22 cellular contexts compared by ENCODE assay signal in genomic region chr12:89969098-89969497, GRCh38.
"Had no signal": no experiment of that assay in that cellular context is flagged by ENCODE, and none has a peak within 500 bp of the region (broad histone marks: within the 10 kb centered on the region; RNA-seq: fewer than 3 reads in every experiment).

No MANE protein-coding gene starts in this region.

- H3K27me3 ChIP-seq: adrenal gland, spleen, transverse colon had no signal

- H3K9me3 Mint-ChIP-seq: dendritic cell treated with granulocyte-macrophage colony-stimulating factor and Interleukin-4, amounts not matched to agents 40 ng/mL and 50 ng/mL, for 4 days; effector memory CD8-positive, alpha-beta T cell; memory B cell; WTC11 had no signal

- H3K36me3 ChIP-seq: adrenal gland, prostate gland, spleen, transverse colon had no signal

- H3K4me3 Mint-ChIP-seq: activated CD8-positive, alpha-beta T cell treated with anti-CD3 and anti-CD28 coated beads, Interleukin-2, amount 10 ng/mL, durations not matched to agents 7 days and 5 days; dendritic cell treated with granulocyte-macrophage colony-stimulating factor and Interleukin-4, amounts not matched to agents 40 ng/mL and 50 ng/mL, for 4 days; effector memory CD8-positive, alpha-beta T cell; memory B cell; natural killer cell treated with Interleukin-12 subunit alpha and Interleukin-12 subunit beta and Interleukin-15 and Interleukin-18, amount 100 ng/mL, for 72 hours; stimulated activated naive B cell treated with anti-CD40 and anti-IgM and Interleukin-4, amounts not matched to agents 10 μg/mL and 1 μg/mL and 100 μg/mL, for 72 hours; T-helper 1 cell treated with Interleukin-12 subunit alpha and Interleukin-12 subunit beta and Interleukin-4 antibody, amounts not matched to agents 30 μg/mL and 1 μg/mL, for 36 hours; WTC11 had no signal

- H3K36me3 Mint-ChIP-seq: memory B cell, WTC11 had no signal

- H3K4me3 ChIP-seq: adrenal gland, prostate gland, spleen, transverse colon had no signal

- DNase-seq: activated CD4-positive, alpha-beta T cell treated with anti-CD3 and anti-CD28 coated beads for 48 hours; activated CD8-positive, alpha-beta memory T cell treated with anti-CD3 and anti-CD28 coated beads, Interleukin-2, amount 50 U/mL, for 48 hours; activated CD8-positive, alpha-beta T cell treated with anti-CD3 and anti-CD28 coated beads, Interleukin-2, amount 10 ng/mL, durations not matched to agents 7 days and 5 days; activated naive CD4-positive, alpha-beta T cell treated with anti-CD3 and anti-CD28 coated beads, Interleukin-2, amount 50 U/mL, for 16 hours; adrenal gland; cerebellar nuclear complex; effector memory CD8-positive, alpha-beta T cell; erythroblast; hypothalamus; left colon; nucleus accumbens; spleen; stimulated activated CD4-positive, alpha-beta T cell treated with anti-CD3 and anti-CD28 coated beads, Interleukin-1b, Interleukin-23, amount 100 ng/mL, for 48 hours; stimulated activated naive B cell treated with anti-CD40 and anti-IgM and Interleukin-4, amounts not matched to agents 10 μg/mL and 1 μg/mL and 100 μg/mL, for 72 hours; transverse colon had no signal

- H3K27ac Mint-ChIP-seq: activated CD8-positive, alpha-beta T cell treated with anti-CD3 and anti-CD28 coated beads, Interleukin-2, amount 10 ng/mL, durations not matched to agents 7 days and 5 days; effector memory CD8-positive, alpha-beta T cell; memory B cell; natural killer cell treated with Interleukin-12 subunit alpha and Interleukin-12 subunit beta and Interleukin-15 and Interleukin-18, amount 100 ng/mL, for 72 hours; stimulated activated naive B cell treated with anti-CD40 and anti-IgM and Interleukin-4, amounts not matched to agents 10 μg/mL and 1 μg/mL and 100 μg/mL, for 72 hours; T-helper 1 cell treated with Interleukin-12 subunit alpha and Interleukin-12 subunit beta and Interleukin-4 antibody, amounts not matched to agents 30 μg/mL and 1 μg/mL, for 36 hours; WTC11 had no signal

- H3K27me3 Mint-ChIP-seq: effector memory CD8-positive, alpha-beta T cell; memory B cell; stimulated activated naive B cell treated with anti-CD40 and anti-IgM and Interleukin-4, amounts not matched to agents 10 μg/mL and 1 μg/mL and 100 μg/mL, for 72 hours had no signal

- ATAC-seq: activated CD8-positive, alpha-beta T cell treated with anti-CD3 and anti-CD28 coated beads, Interleukin-2, amount 10 ng/mL, durations not matched to agents 7 days and 5 days; effector memory CD8-positive, alpha-beta T cell; left colon; natural killer cell treated with Interleukin-12 subunit alpha and Interleukin-12 subunit beta and Interleukin-15 and Interleukin-18, amount 100 ng/mL, for 72 hours; sciatic nerve; stimulated activated naive B cell treated with anti-CD40 and anti-IgM and Interleukin-4, amounts not matched to agents 10 μg/mL and 1 μg/mL and 100 μg/mL, for 72 hours; WTC11 had no signal
